In genomic region chr11:6233984-6234313, GRCh38 we compare ENCODE assay signal across 8 cellular contexts.
DNase-seq lines count a peak whose midpoint lies in the region; ATAC-seq, FAIRE-seq and TF ChIP-seq lines count a peak whose summit lies in the region.

No MANE protein-coding gene starts in this region.

- no peaks in the 10 kb centered on the region for H3K9me3 ChIP-seq in endocrine pancreas (ENCODE audit: control insufficient read depth, low read length)
- no peaks in the 10 kb centered on the region for H3K9me3 ChIP-seq in neutrophil

- peak overlapping the region; percentile 85 for H3K9ac ChIP-seq in endocrine pancreas (ENCODE audit: control insufficient read depth, insufficient read depth, low read length)

- ATAC-seq in GM18909 (IDR thresholded peaks at IDR 0.05; ENCODE audit: poor library complexity, unreplicated experiment) (peak; percentile 0), GM21786 (IDR thresholded peaks at IDR 0.05; ENCODE audit: unreplicated experiment) (no peak), GM18502 (IDR thresholded peaks at IDR 0.05; ENCODE audit: poor library complexity, unreplicated experiment) (no peak)

- H3K4me3 ChIP-seq in endocrine pancreas (ENCODE audit: control insufficient read depth, insufficient read depth, low read length) (peak overlapping the region; percentile 74), neutrophil (ENCODE audit: low read depth in 1 of 2, low read length in 1 of 2) (peak overlapping the region; percentile 75 to 97)

- FAIRE-seq in urothelium cell line (lab: Jason Lieb, UNC): no peak

- TF ChIP-seq CTCF in neutrophil (IDR thresholded peaks at IDR 0.05): no peak

- H3K4me1 ChIP-seq in endocrine pancreas (ENCODE audit: control insufficient read depth, insufficient read depth, low read length): peaks cover 11% of the 10 kb centered on the region
- H3K4me1 ChIP-seq in neutrophil (ENCODE audit: control insufficient read depth in 1 of 2, insufficient read depth in 1 of 2, low read depth in 1 of 2, low read length in 1 of 2): peaks cover 64% of the 10 kb centered on the region in 2 experiments

- H3K36me3 ChIP-seq in endocrine pancreas (ENCODE audit: control insufficient read depth, insufficient read depth, low read length) (no peaks in the 10 kb centered on the region), neutrophil (no peaks in the 10 kb centered on the region)

- DNase-seq in NCI-H748 treated with DMSO at 0.1 percent for 48 hours (lab: John Stamatoyannopoulos, UW) (peak; percentile 54), T-helper 9 cell (no peak), urothelium cell line (ENCODE audit: low spot score) (no peak)

- H3K27ac ChIP-seq in neutrophil: peak overlapping the region; percentile 90

- H3K27me3 ChIP-seq in endocrine pancreas (ENCODE audit: control insufficient read depth, insufficient read depth, low read length) (no peaks in the 10 kb centered on the region), neutrophil (no peaks in the 10 kb centered on the region)
